ENCODE assay signal across 13 cellular contexts in the genomic region with DNA sequence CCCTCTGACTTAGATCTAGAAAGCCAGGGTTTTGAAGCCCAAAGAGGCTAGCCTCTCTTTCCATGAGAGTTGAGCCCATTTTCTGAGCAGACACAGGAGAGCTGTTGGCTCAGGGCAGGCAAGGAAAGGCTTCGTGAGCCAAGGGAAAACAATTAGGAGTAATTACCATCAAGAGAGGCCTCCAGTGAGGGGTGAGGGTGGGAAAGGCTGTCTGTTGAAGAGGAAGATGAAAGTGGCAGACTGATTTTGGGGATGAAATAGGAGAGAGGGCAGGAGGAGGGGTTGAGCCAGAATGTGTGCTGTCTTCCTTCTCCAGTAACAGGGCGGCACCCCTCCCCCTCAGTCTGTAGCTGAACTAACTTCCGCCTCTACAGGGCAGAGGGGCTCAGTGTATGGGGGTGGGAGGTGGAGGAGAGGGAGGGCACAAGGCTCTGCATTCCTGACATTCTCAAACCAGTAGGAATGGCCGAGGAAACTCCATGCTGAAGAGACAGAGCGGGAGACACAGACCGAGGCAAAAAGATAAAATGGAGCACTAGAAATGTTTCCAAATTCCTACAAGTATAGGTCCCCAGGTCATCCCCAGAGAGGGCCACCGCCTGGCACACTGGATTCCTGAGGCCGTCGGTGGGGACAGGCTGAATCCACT. TPM values are rescaled to one million over a fixed set of nuclear protein-coding genes. Genes with fewer than 3 reads are reported as not detected.
A peak's percentile ranks its signal among the peaks of the same experiment; 100 is the strongest.
DNase-seq lines count a peak whose midpoint lies in the region; ATAC-seq, FAIRE-seq and TF ChIP-seq lines count a peak whose summit lies in the region.
"Had no signal": no experiment of that assay in that cellular context is flagged by ENCODE, and none has a peak within 500 bp of the region (broad histone marks: within the 10 kb centered on the region; RNA-seq: fewer than 3 reads in every experiment).

No MANE protein-coding gene starts in this region.

- TF ChIP-seq CTCF in HFF-Myc (IDR thresholded peaks at IDR 0.05; ENCODE audit: low read depth, low read length, missing control alignments) (no peak), astrocyte of the cerebellum (IDR thresholded peaks at IDR 0.05; ENCODE audit: low read depth, low read length, missing control alignments) (no peak)

- 58 to 89% (median 80%) methylated on average over 9 of the region's 9 CpGs for WGBS in small intestine, 3 donors

- ATAC-seq in GM21515 (IDR thresholded peaks at IDR 0.05; ENCODE audit: unreplicated experiment): no peak
- no peak for ATAC-seq in GM21381 (IDR thresholded peaks at IDR 0.05; ENCODE audit: unreplicated experiment)

- H3K4me1 ChIP-seq in iPS-20b (ENCODE audit: insufficient read depth, low read length) (peaks cover 17% of the 10 kb centered on the region), small intestine (ENCODE audit: control insufficient read depth in 2 of 2, insufficient read depth in 1 of 2, low read depth in 1 of 2, low read length in 1 of 2) (peaks cover 3 to 5% of the 10 kb centered on the region in 2 donors)

- H3K9me3 ChIP-seq in iPS-20b (ENCODE audit: insufficient read depth, low read depth, low read length) (no peaks in the 10 kb centered on the region), small intestine (ENCODE audit: control insufficient read depth, low read depth) (no peaks in the 10 kb centered on the region)

- H3K9ac ChIP-seq in iPS-20b (ENCODE audit: low read depth, low read length): peak overlapping the region; percentile 57; the same call in 1 of the 2 replicates

- no peak overlapping the region for H3K4me3 ChIP-seq in HFF-Myc (replicated peaks; ENCODE audit: low read depth, low read length)
- H3K4me3 ChIP-seq in astrocyte of the cerebellum (ENCODE audit: low read depth, low read length): no peak overlapping the region
- H3K4me3 ChIP-seq in iPS-20b (ENCODE audit: low read length): peak overlapping the region; percentile 56
- no peak overlapping the region for H3K4me3 ChIP-seq in small intestine (ENCODE audit: low read depth in 1 of 2, low read length in 2 of 2)

- DNase-seq in HFF-Myc (ENCODE audit: extremely low read depth, low read depth): peak; percentile 12
- DNase-seq in astrocyte of the cerebellum (ENCODE audit: low read depth): peak; percentile 4
- peak; percentile 25 for DNase-seq in renal cortical epithelial cell (ENCODE audit: low read depth)
- no peak for DNase-seq in stimulated activated naive CD4-positive, alpha-beta T cell (lab: John Stamatoyannopoulos, UW)
- no peak for DNase-seq in small intestine
- DNase-seq: activated T-cell treated with anti-CD3 and anti-CD28 coated beads, Interleukin-2, amount 50 U/mL, for 48 hours; NCI-H1417 treated with DMSO at 0.1 percent for 48 hours; NK-92 treated with Interleukin-12 subunit alpha and Interleukin-12 subunit beta, amount 100 ng/mL, for 24 hours; T1000 had no signal

- H3K27ac ChIP-seq in iPS-20b (ENCODE audit: low read length) (peak overlapping the region; percentile 57), small intestine (ENCODE audit: low read depth in 1 of 2, low read length in 1 of 2) (no peak overlapping the region)

- H3K36me3 ChIP-seq in iPS-20b (ENCODE audit: insufficient read depth, low read depth, low read length): no peaks in the 10 kb centered on the region
- no peaks in the 10 kb centered on the region for H3K36me3 ChIP-seq in small intestine (ENCODE audit: control insufficient read depth in 2 of 2, insufficient read depth in 2 of 2, low read length in 2 of 2)

- in situ Hi-C loops in astrocyte of the cerebellum (cut with HindIII; ENCODE audit: low sequenced_read_pairs): no loop called here

- no peak for FAIRE-seq in small intestine (lab: Jason Lieb, UNC)

- H3K27me3 ChIP-seq in iPS-20b (ENCODE audit: insufficient read depth, low read length) (peaks cover 77% of the 10 kb centered on the region), small intestine (ENCODE audit: control insufficient read depth in 2 of 2, insufficient read depth in 2 of 2, low read length in 2 of 2) (no peaks in the 10 kb centered on the region)

RNA-seq across cellular contexts. Expression of a gene that starts 33.1 kb away (rescaled TPM):
- total RNA-seq in renal cortical epithelial cell: not detected in 2 replicates
- under 1 TPM in 1 of 3 donors, not detected in 2; 0.19 TPM for polyA plus RNA-seq in small intestine
- total RNA-seq: glomerular endothelial cell had no signal

Comparison
In these comparisons a context has a peak if more than half of its experiments do, and no peak if none do; other contexts are left out.
1. DNase-seq: peak in HFF-Myc (single experiment), astrocyte of the cerebellum (single experiment) and renal cortical epithelial cell (single experiment); none in stimulated activated naive CD4-positive, alpha-beta T cell (0 of 6) and small intestine (single experiment).